34 cellular contexts compared by ENCODE assay signal in the genomic region with DNA sequence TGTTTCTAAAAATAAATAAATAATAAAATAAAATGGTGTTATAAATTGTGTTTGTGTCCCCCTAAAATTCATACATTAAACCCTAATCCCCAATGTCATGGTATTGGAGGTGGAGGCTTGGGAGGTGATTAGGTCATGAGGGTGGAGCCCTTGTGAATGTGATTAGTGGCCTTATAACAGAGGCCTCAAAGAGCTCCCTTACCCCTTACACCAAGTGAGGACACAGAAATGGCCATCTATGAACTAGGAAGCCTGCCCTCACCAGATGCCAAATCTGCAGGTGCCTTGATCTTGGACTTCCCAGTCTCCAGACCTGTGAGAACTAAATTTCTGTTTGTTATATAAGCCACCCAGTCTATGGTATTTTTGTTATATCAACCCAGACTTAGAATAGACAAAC.
"Had no signal": no experiment of that assay in that cellular context is flagged by ENCODE, and none has a peak within 500 bp of the region (broad histone marks: within the 10 kb centered on the region; RNA-seq: fewer than 3 reads in every experiment).

No MANE protein-coding gene starts in this region.

- DNase-seq: activated effector memory CD4-positive, alpha-beta T cell treated with anti-CD3 and anti-CD28 coated beads, Interleukin-2, amount 50 U/mL, for 16 hours; activated effector memory CD4-positive, alpha-beta T cell treated with Interleukin-2 at 50 U/mL for 16 hours; activated gamma-delta T cell; activated gamma-delta T cell treated with Interleukin-2 at 50 U/mL for 16 hours; activated naive CD4-positive, alpha-beta T cell; activated naive CD4-positive, alpha-beta T cell treated with anti-CD3 and anti-CD28 coated beads for 36 hours; activated naive CD4-positive, alpha-beta T cell treated with anti-CD3 and anti-CD28 coated beads, Interleukin-2, amount 10 ng/mL, durations not matched to agents 7 days and 5 days; activated naive CD4-positive, alpha-beta T cell treated with anti-CD3 and anti-CD28 coated beads, Interleukin-2, amount 50 U/mL, for 16 hours; activated naive CD4-positive, alpha-beta T cell treated with Interleukin-2 at 50 U/mL for 16 hours; activated naive CD8-positive, alpha-beta T cell treated with anti-CD3 and anti-CD28 coated beads for 36 hours; activated naive CD8-positive, alpha-beta T cell treated with anti-CD3 and anti-CD28 coated beads, Interleukin-2, amount 10 ng/mL, durations not matched to agents 7 days and 5 days; activated naive CD8-positive, alpha-beta T cell treated with anti-CD3 and anti-CD28 coated beads, Interleukin-2, amount 50 U/mL, for 24 hours; activated T-cell treated with anti-CD3 and anti-CD28 coated beads, Interleukin-2, amount 50 U/mL, for 1 hour; activated T-cell treated with anti-CD3 and anti-CD28 coated beads, Interleukin-2, amount 50 U/mL, for 24 hours; activated T-cell treated with anti-CD3 and anti-CD28 coated beads, Interleukin-2, amount 50 U/mL, for 4 hours; activated T-cell treated with anti-CD3 and anti-CD28 coated beads, Interleukin-2, amount 50 U/mL, for 48 hours; activated T-cell treated with anti-CD3 and anti-CD28 coated beads, Interleukin-2, amount 50 U/mL, for 72 hours; adrenal gland; amniotic stem cell; amygdala; anterior cingulate cortex; aorta; body of pancreas; brain microvascular endothelial cell; caudate nucleus; central memory CD4-positive, alpha-beta T cell; cerebellar nuclear complex had no signal

- H3K27me3 ChIP-seq: adrenal gland, ascending aorta, body of pancreas, brain microvascular endothelial cell, breast epithelium, cardiac muscle cell had no signal

- H3K4me1 ChIP-seq: adrenal gland, breast epithelium had no signal

- FAIRE-seq: astrocyte, bronchial epithelial cell had no signal

- ATAC-seq: activated naive CD4-positive, alpha-beta T cell treated with anti-CD3 and anti-CD28 coated beads, Interleukin-2, amount 50 U/mL, for 72 hours; activated naive CD8-positive, alpha-beta T cell treated with anti-CD3 and anti-CD28 coated beads, Interleukin-2, amount 50 U/mL, for 24 hours; activated T-cell treated with anti-CD3 and anti-CD28 coated beads, Interleukin-2, amount 50 U/mL, for 4 hours; activated T-cell treated with anti-CD3 and anti-CD28 coated beads, Interleukin-2, amount 50 U/mL, for 72 hours; activated T-helper 17 cell treated with anti-CD3 and anti-CD28 coated beads, Interleukin-2, amount 50 U/mL, for 72 hours had no signal

- H3K27ac ChIP-seq: adrenal gland, body of pancreas, brain microvascular endothelial cell, breast epithelium, cardiac muscle cell had no signal

- H3K9me3 ChIP-seq: adrenal gland, ascending aorta, body of pancreas had no signal

- H3K4me3 ChIP-seq: adrenal gland, ascending aorta, body of pancreas, breast epithelium, cardiac muscle cell had no signal

- H3K36me3 ChIP-seq: adrenal gland, ascending aorta, brain microvascular endothelial cell, breast epithelium, cardiac muscle cell had no signal
